ENCODE assay signal across 8 cellular contexts in genomic region chr9:73183917-73184861, GRCh38. TPM values are rescaled to one million over a fixed set of nuclear protein-coding genes. Genes with fewer than 3 reads are reported as not detected.
A peak's percentile ranks its signal among the peaks of the same experiment; 100 is the strongest.
DNase-seq lines count a peak whose midpoint lies in the region; ATAC-seq lines count a peak whose summit lies in the region.

No MANE protein-coding gene starts in this region.

- no peak overlapping the region for H3K9ac ChIP-seq in Karpas-422 (ENCODE audit: low read length)

- no peaks in the 10 kb centered on the region for H3K9me2 ChIP-seq in Karpas-422 (replicated peaks; ENCODE audit: insufficient read depth, low read length)

- in situ Hi-C loops in SK-MEL-5 (cut with HindIII; ENCODE audit: low pct_unique_long_range_greater_than_20kb, low sequenced_read_pairs), result loop anchor here (25.0 kb wide), 1 partner anchor 322 kb away; no protein-coding TSS in a partner anchor

- no peak for ATAC-seq in GM18870 (IDR thresholded peaks at IDR 0.05; ENCODE audit: unreplicated experiment)
- no peak for ATAC-seq in GM19324 (IDR thresholded peaks at IDR 0.05; ENCODE audit: low FRiP score, unreplicated experiment)

- no peaks in the 10 kb centered on the region; the same call in 1 of the 2 replicates for H3K9me3 ChIP-seq in Karpas-422 (ENCODE audit: low read length)

- no peaks in the 10 kb centered on the region for H3K27me3 ChIP-seq in Karpas-422 (ENCODE audit: low read length)

- H3K36me3 ChIP-seq in Karpas-422 (ENCODE audit: insufficient read depth, low read length), result no peaks in the 10 kb centered on the region

- no peaks in the 10 kb centered on the region for H3K4me1 ChIP-seq in Karpas-422 (ENCODE audit: low read length)

- no peak overlapping the region for H3K4me2 ChIP-seq in Karpas-422 (ENCODE audit: low read depth, low read length, poor library complexity, severe bottlenecking)

- H3K4me3 ChIP-seq in Karpas-422 (ENCODE audit: low read length), result no peak overlapping the region

- H3K79me2 ChIP-seq in Karpas-422 (ENCODE audit: low read length), result no peaks in the 10 kb centered on the region

- DNase-seq in GM03348 (ENCODE audit: low spot score) (peak; percentile 39), Karpas-422 (peak; percentile 76), SK-MEL-5 (ENCODE audit: low read depth, low spot score) (peak; percentile 61), foreskin melanocyte (peak; percentile 17), stromal cell of bone marrow (ENCODE audit: low read depth) (peak; percentile 28), NCI-H524 treated with DMSO at 0.1 percent for 48 hours (lab: John Stamatoyannopoulos, UW) (no peak)

- H3K27ac ChIP-seq in Karpas-422 (ENCODE audit: low read length), result no peak overlapping the region

- no peaks in the 10 kb centered on the region for H4K20me1 ChIP-seq in Karpas-422 (ENCODE audit: insufficient read depth, low read depth, low read length)

- H2AFZ ChIP-seq in Karpas-422 (ENCODE audit: low read length), result no peak overlapping the region

RNA-seq across cellular contexts. Expression of gene ANXA1, which starts 32.5 kb away (rescaled TPM):
- total RNA-seq in Karpas-422 (2014; rRNA removed; shearing (Covaris generic); ENCODE audit: low replicate concordance), result not detected in 2 replicates
- total RNA-seq in SK-MEL-5 (2014; rRNA removed; shearing (Covaris generic)), result 25.0 and 27.0 TPM in 2 replicates
- 33.8 and 36.9 TPM in 2 replicates for polyA plus RNA-seq in SK-MEL-5 (2015; cell fraction: cytosol; rRNA removed)
- 30.3 and 36.5 TPM in 2 replicates for polyA plus RNA-seq in SK-MEL-5 (2015; cell fraction: nucleus; rRNA removed)

Comparison
In these comparisons a context has a peak if more than half of its experiments do, and no peak if none do; other contexts are left out.
1. RNA of gene ANXA1, which starts 32.5 kb away (total RNA-seq): 25.0 to 27.0 TPM in SK-MEL-5; not detected in Karpas-422; every median in the first group is over 10 times any median in the second.